8 cellular contexts compared by ENCODE assay signal in the genomic region with DNA sequence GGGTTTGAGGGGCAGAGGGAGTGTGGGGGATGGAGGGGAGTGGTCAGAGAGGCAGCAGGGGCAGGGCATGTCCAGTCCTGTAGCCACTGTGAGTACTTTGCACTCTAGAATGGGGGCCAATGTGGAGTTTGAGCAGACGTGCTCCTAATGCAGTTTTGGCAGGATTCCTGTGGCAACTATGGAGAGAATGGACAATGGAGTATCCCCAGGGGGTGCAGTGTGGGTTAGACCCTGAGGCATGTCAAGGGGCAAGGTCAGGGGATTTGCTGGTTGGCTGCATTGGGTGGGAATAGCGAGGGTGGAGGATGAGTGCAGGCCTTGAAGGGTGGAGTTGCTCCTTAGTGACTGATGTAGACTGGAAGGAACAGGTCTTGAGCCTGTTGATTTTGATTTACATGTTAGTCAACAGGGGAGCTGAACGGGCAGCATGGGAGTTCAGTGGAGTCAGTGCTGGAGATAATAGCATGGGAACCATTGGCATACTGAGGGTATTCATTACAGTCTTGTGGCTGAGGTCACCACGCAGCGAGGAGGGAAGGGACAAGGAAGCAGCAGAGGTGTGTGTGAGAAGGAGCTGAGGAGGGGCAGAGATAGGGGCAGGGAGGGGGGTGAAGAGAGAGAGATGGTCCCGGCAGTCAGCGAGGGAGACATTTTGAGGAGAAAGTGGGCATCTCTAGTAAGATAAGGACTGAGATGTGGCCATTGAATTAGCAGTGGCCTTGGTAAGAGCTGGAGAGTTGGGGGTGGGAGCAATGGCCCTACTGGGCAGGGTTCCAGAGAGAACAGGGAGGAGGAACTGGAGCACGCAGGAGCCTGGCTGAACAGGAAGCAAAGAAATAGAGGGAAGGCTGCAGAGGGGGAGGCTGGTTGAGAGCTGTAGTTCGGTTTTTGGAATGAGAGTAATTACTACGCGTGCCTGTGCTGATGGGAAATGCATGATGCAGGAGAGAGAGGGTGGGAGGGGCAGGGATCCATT.
DNase-seq lines count a peak whose midpoint lies in the region; ATAC-seq lines count a peak whose summit lies in the region.

No MANE protein-coding gene starts in this region.

- peak overlapping the region; percentile 84 for H3K27ac ChIP-seq in temporal lobe (ENCODE audit: low read depth, low read length)

- ATAC-seq in HG03196 (IDR thresholded peaks at IDR 0.05; ENCODE audit: unreplicated experiment) = no peak
- no peak for ATAC-seq in GM19035 (IDR thresholded peaks at IDR 0.05; ENCODE audit: unreplicated experiment)

- peak; percentile 4 to 37 for DNase-seq in NCI-H2081 (lab: John Stamatoyannopoulos, UW)
- no peak for DNase-seq in NCI-H2081 treated with DMSO at 0.1 percent for 48 hours (lab: John Stamatoyannopoulos, UW)
- DNase-seq in amniotic epithelial cell (ENCODE audit: low read depth) = peak; percentile 60
- DNase-seq in kidney tubule cell (ENCODE audit: low spot score) = peak; percentile 40
- DNase-seq in stimulated activated CD4-positive, alpha-beta T cell treated with anti-CD3 and anti-CD28 coated beads, Interleukin-2, amount 100 ng/mL, for 24 hours = no peak

Comparison
In these comparisons a context has a peak if more than half of its experiments do, and no peak if none do; other contexts are left out.
1. DNase-seq: peak in NCI-H2081 (2 of 2), amniotic epithelial cell (single experiment) and kidney tubule cell (single experiment); none in NCI-H2081 treated with DMSO at 0.1 percent for 48 hours (single experiment) and stimulated activated CD4-positive, alpha-beta T cell treated with anti-CD3 and anti-CD28 coated beads, Interleukin-2, amount 100 ng/mL, for 24 hours (0 of 2).